Comparison of ENCODE assay signal across 20 cellular contexts in genomic region chr3:15651396-15651795, GRCh38. TPM values are rescaled to one million over a fixed set of nuclear protein-coding genes. Genes with fewer than 3 reads are reported as not detected.
DNase-seq lines count a peak whose midpoint lies in the region; ATAC-seq, FAIRE-seq and TF ChIP-seq lines count a peak whose summit lies in the region.
"Had no signal": no experiment of that assay in that cellular context is flagged by ENCODE, and none has a peak within 500 bp of the region (broad histone marks: within the 10 kb centered on the region; RNA-seq: fewer than 3 reads in every experiment).

No MANE protein-coding gene starts in this region.

- no peak for TF ChIP-seq RAD21 in HepG2 (CRISPR knock-in tag; IDR thresholded peaks at IDR 0.05)

- POLR2A ChIA-PET in HepG2 (lab: Yijun Ruan, JAX), result no interaction called here

- no peaks in the 10 kb centered on the region for H3K36me3 ChIP-seq in right lobe of liver
- no peaks in the 10 kb centered on the region for H3K36me3 ChIP-seq in HepG2 (replicated peaks in 1 of 2; ENCODE audit: control insufficient read depth in 1 of 2, insufficient read depth in 2 of 2, low read length in 2 of 2)
- H3K36me3 ChIP-seq in osteoblast (ENCODE audit: insufficient read depth, low read length), result no peaks in the 10 kb centered on the region
- H3K36me3 ChIP-seq: BE2C had no signal

- H3K9ac ChIP-seq in HepG2 (ENCODE audit: insufficient read depth, low read depth, low read length), result no peak overlapping the region

- no peak for TF ChIP-seq EP300 in HepG2 (IDR thresholded peaks at IDR 0.05; ENCODE audit: low read depth in 2 of 2, low read length in 2 of 2)
- TF ChIP-seq EP300 in HepG2 (CRISPR knock-in tag; IDR thresholded peaks at IDR 0.05; ENCODE audit: borderline replicate concordance), result no peak

- no TSS peak for BruUV-seq in HepG2 (replicated peaks; lab: Mats Ljungman, UMichigan)

- intact Hi-C loops in right lobe of liver (cut with DNase I) (no loop called here), HepG2 (cut with micrococcal nuclease; ENCODE audit: unreplicated experiment) (no loop called here)

- H3K4me3 ChIP-seq in right lobe of liver, result no peak overlapping the region
- no peak overlapping the region for H3K4me3 ChIP-seq in HepG2 (replicated peaks in 1 of 3; ENCODE audit: insufficient read depth in 1 of 3, low read depth in 2 of 3, low read length in 3 of 3)
- no peak overlapping the region for H3K4me3 ChIP-seq in osteoblast (ENCODE audit: insufficient read depth, low read length)

- H2AFZ ChIP-seq in HepG2 (ENCODE audit: low read length), result no peak overlapping the region
- H2AFZ ChIP-seq in osteoblast (ENCODE audit: low read length), result no peak overlapping the region

- no peaks in the 10 kb centered on the region for H3K27me3 ChIP-seq in right lobe of liver
- H3K27me3 ChIP-seq in HepG2 (ENCODE audit: control insufficient read depth in 1 of 2, insufficient read depth in 2 of 2, low read length in 2 of 2), result no peaks in the 10 kb centered on the region
- no peaks in the 10 kb centered on the region for H3K27me3 ChIP-seq in osteoblast (ENCODE audit: insufficient read depth, low read length)
- H3K27me3 ChIP-seq: BE2C had no signal

- peak; percentile 52 to 79 (median 57) for ATAC-seq in right lobe of liver
- no peak; the same call in 2 of the 3 replicates for ATAC-seq in HepG2
- no peak for ATAC-seq in omental fat pad (ENCODE audit: low FRiP score)

- TF ChIP-seq CTCF in right lobe of liver (IDR thresholded peaks at IDR 0.05) (no peak), HepG2 (CRISPR knock-in tag; IDR thresholded peaks at IDR 0.05) (no peak), osteoblast (IDR thresholded peaks at IDR 0.05; ENCODE audit: extremely low read depth, low read depth, low read length) (no peak), omental fat pad (IDR thresholded peaks at IDR 0.05) (no peak)

- H3K4me1 ChIP-seq in right lobe of liver (no peaks in the 10 kb centered on the region), HepG2 (ENCODE audit: insufficient read depth, low read length) (peaks cover 10% of the 10 kb centered on the region), osteoblast (ENCODE audit: insufficient read depth, low read length) (peaks cover 22% of the 10 kb centered on the region)
- H3K4me1 ChIP-seq: BE2C had no signal

- 68% methylated on average over 6 of the region's 8 CpGs for WGBS in right lobe of liver (ENCODE audit: insufficient coverage, low coverage, low lambda C conversion rate, missing lambda C conversion rate)
- 90% methylated on average over 8 of the region's 8 CpGs for WGBS in HepG2 (ENCODE audit: low lambda C conversion rate)

- in situ Hi-C loops in HepG2 (cut with HindIII; ENCODE audit: extremely low pct_ligation_motif_present, low pct_unique_long_range_greater_than_20kb), result no loop called here

- H3K9me3 ChIP-seq in right lobe of liver (peaks cover 0 to 9% (median 0%) of the 10 kb centered on the region in 4 donors), HepG2 (ENCODE audit: low read length) (peaks cover 4% of the 10 kb centered on the region), osteoblast (ENCODE audit: low read depth, low read length) (peaks cover 4% of the 10 kb centered on the region)
- H3K9me3 ChIP-seq: BE2C had no signal

- H4K20me1 ChIP-seq in HepG2 (ENCODE audit: insufficient read depth, low read length) (no peaks in the 10 kb centered on the region), osteoblast (ENCODE audit: insufficient read depth, low read length) (no peaks in the 10 kb centered on the region)

- no peak for DNase-seq in right lobe of liver
- no peak for DNase-seq in HepG2 (ENCODE audit: low spot score)
- DNase-seq in cerebellar cortex (ENCODE audit: low spot score), result peak; percentile 28
- peak; percentile 36 for DNase-seq in osteoblast (ENCODE audit: insufficient read length, low spot score, missing footprints)
- no peak for DNase-seq in NCI-H345 (lab: John Stamatoyannopoulos, UW)
- DNase-seq in SW480 (ENCODE audit: low spot score), result no peak
- no peak for DNase-seq in NCI-H345 treated with DMSO at 0.1 percent for 48 hours (lab: John Stamatoyannopoulos, UW; ENCODE audit: unreplicated experiment)
- no peak for DNase-seq in omental fat pad (ENCODE audit: low spot score)
- DNase-seq: 8988T, ACHN, BE2C, Calu3, NCI-H1092, NCI-H1436, NCI-H187, NCI-H2081 treated with DMSO at 0.1 percent for 48 hours, NCI-H526 treated with DMSO at 0.1 percent for 48 hours, SHP77 had no signal

- H3K79me2 ChIP-seq in HepG2 (ENCODE audit: insufficient read depth, low read length), result no peaks in the 10 kb centered on the region
- H3K79me2 ChIP-seq in osteoblast (ENCODE audit: insufficient read depth, low read length), result no peaks in the 10 kb centered on the region

- CTCF ChIA-PET in HepG2 (lab: Yijun Ruan, JAX; ENCODE audit: low intra/inter-chr PET ratio, low total read pairs), result no interaction called here

- H3K4me2 ChIP-seq in HepG2 (ENCODE audit: low read depth, low read length), result no peak overlapping the region
- no peak overlapping the region for H3K4me2 ChIP-seq in osteoblast (ENCODE audit: insufficient read depth, low read length)

- TF ChIP-seq POLR2A in right lobe of liver (IDR thresholded peaks at IDR 0.05) (no peak), HepG2 (IDR thresholded peaks at IDR 0.05; ENCODE audit: insufficient read depth in 1 of 2, low read depth in 2 of 2, low read length in 2 of 2) (no peak)

- no peak for FAIRE-seq in HepG2 (lab: Jason Lieb, UNC)
- FAIRE-seq: H54 had no signal

- no peak overlapping the region for H3K27ac ChIP-seq in right lobe of liver
- H3K27ac ChIP-seq in HepG2 (ENCODE audit: extremely low read length, insufficient read depth, low read length), result no peak overlapping the region
- no peak overlapping the region for H3K27ac ChIP-seq in osteoblast (ENCODE audit: low read depth, low read length)
- H3K27ac ChIP-seq: RWPE1 had no signal

TF ChIP-seq in HepG2, 621 proteins besides CTCF, POLR2A, EP300 and RAD21:
- TF ChIP-seq FOXJ3 (CRISPR knock-in tag; IDR thresholded peaks at IDR 0.05; ENCODE audit: borderline replicate concordance) (no peak), GABPB1 (CRISPR knock-in tag; IDR thresholded peaks at IDR 0.05) (no peak), SNAPC2 (CRISPR knock-in tag; IDR thresholded peaks at IDR 0.05) (no peak), ZSCAN29 (CRISPR knock-in tag; conservative IDR thresholded peaks at IDR 0.05) (no peak)
TF ChIP-seq in HepG2: peak in this region for 0.

RNA-seq across cellular contexts. Expression of gene BTD, which starts 49.9 kb away (rescaled TPM):
- total RNA-seq in right lobe of liver (10 to 100 TPM; 47.5 to 70.3 (median 54.5) TPM), HepG2 (2016; rRNA removed; fragmentation: Illumina TruSeq; extraction: Trizol) (12.4 and 15.7 TPM in 2 replicates), osteoblast (31.1 and 34.5 TPM in 2 replicates), omental fat pad (10 to 100 TPM; 17.0 to 49.4 (median 41.6) TPM)
- 3.3 and 4.1 TPM in 2 replicates for total RNA-seq in HepG2 (2016; cell fraction: cytosol; rRNA removed; fragmentation: Illumina TruSeq; extraction: Trizol; ENCODE audit: low read depth)
- total RNA-seq in HepG2 (2016; cell fraction: insoluble cytoplasmic fraction; rRNA removed; fragmentation: Illumina TruSeq; extraction: Trizol), result 10.3 and 17.5 TPM in 2 replicates
- 5.8 and 6.0 TPM in 2 replicates for total RNA-seq in HepG2 (2016; cell fraction: membrane; rRNA removed; fragmentation: Illumina TruSeq; extraction: Trizol)
- total RNA-seq in HepG2 (2016; cell fraction: nucleus; rRNA removed; fragmentation: Illumina TruSeq; extraction: Trizol), result 16.3 and 19.1 TPM in 2 replicates
- 35.3 and 35.5 TPM in 2 replicates for polyA plus RNA-seq in HepG2 (2011; rRNA removed)
- polyA plus RNA-seq in HepG2 (2011; cell fraction: cytosol; rRNA removed), result 34.6 and 45.8 TPM in 2 replicates
- polyA plus RNA-seq in HepG2 (2011; cell fraction: nucleus; rRNA removed), result 16.5 and 18.2 TPM in 2 replicates
- 26.8 and 28.2 TPM in 2 replicates for polyA plus RNA-seq in HepG2 (2012)
- 3.9 TPM in 2 replicates for polyA plus RNA-seq in HepG2 (2016; cell fraction: cytosol; fragmentation: Illumina TruSeq; extraction: Trizol; ENCODE audit: low read depth)
- polyA plus RNA-seq in HepG2 (2016; cell fraction: insoluble cytoplasmic fraction; fragmentation: Illumina TruSeq; extraction: Trizol; ENCODE audit: low read depth), result 9.1 TPM in 2 replicates
- 4.9 and 5.9 TPM in 2 replicates for polyA plus RNA-seq in HepG2 (2016; cell fraction: membrane; fragmentation: Illumina TruSeq; extraction: Trizol; ENCODE audit: low read depth)
- 20.7 and 21.2 TPM in 2 replicates for polyA plus RNA-seq in HepG2 (2016; cell fraction: nucleus; fragmentation: Illumina TruSeq; extraction: Trizol; ENCODE audit: insufficient read depth, low read depth)
- 41.5 and 57.7 TPM in 2 replicates for polyA minus RNA-seq in HepG2 (2011; rRNA and poly(A)+ RNA removed; ENCODE audit: low replicate concordance)
- polyA minus RNA-seq in HepG2 (2011; cell fraction: cytosol; rRNA and poly(A)+ RNA removed), result 17.9 and 21.0 TPM in 2 replicates
- 28.2 and 36.6 TPM in 2 replicates for polyA minus RNA-seq in HepG2 (2011; cell fraction: nucleus; rRNA and poly(A)+ RNA removed)

RNA-seq across cellular contexts. Expression of gene HACL1, which starts 50.0 kb away (rescaled TPM):
- total RNA-seq in right lobe of liver, result 10 to 100 TPM; 28.9 to 37.4 (median 32.9) TPM
- 25.7 and 32.0 TPM in 2 replicates for total RNA-seq in HepG2 (2016; rRNA removed; fragmentation: Illumina TruSeq; extraction: Trizol)
- 5.1 and 7.6 TPM in 2 replicates for total RNA-seq in HepG2 (2016; cell fraction: cytosol; rRNA removed; fragmentation: Illumina TruSeq; extraction: Trizol; ENCODE audit: low read depth)
- 25.8 and 31.8 TPM in 2 replicates for total RNA-seq in HepG2 (2016; cell fraction: insoluble cytoplasmic fraction; rRNA removed; fragmentation: Illumina TruSeq; extraction: Trizol)
- total RNA-seq in HepG2 (2016; cell fraction: membrane; rRNA removed; fragmentation: Illumina TruSeq; extraction: Trizol), result 7.5 and 7.7 TPM in 2 replicates
- total RNA-seq in HepG2 (2016; cell fraction: nucleus; rRNA removed; fragmentation: Illumina TruSeq; extraction: Trizol), result 20.6 and 21.9 TPM in 2 replicates
- 22.1 and 25.7 TPM in 2 replicates for polyA plus RNA-seq in HepG2 (2011; rRNA removed)
- polyA plus RNA-seq in HepG2 (2011; cell fraction: cytosol; rRNA removed), result 18.1 and 18.3 TPM in 2 replicates
- 14.0 and 16.9 TPM in 2 replicates for polyA plus RNA-seq in HepG2 (2011; cell fraction: nucleus; rRNA removed)
- polyA plus RNA-seq in HepG2 (2012), result 12.0 and 17.7 TPM in 2 replicates
- polyA plus RNA-seq in HepG2 (2016; cell fraction: cytosol; fragmentation: Illumina TruSeq; extraction: Trizol; ENCODE audit: low read depth), result 2.3 and 2.6 TPM in 2 replicates
- 20.8 and 23.2 TPM in 2 replicates for polyA plus RNA-seq in HepG2 (2016; cell fraction: insoluble cytoplasmic fraction; fragmentation: Illumina TruSeq; extraction: Trizol; ENCODE audit: low read depth)
- 4.0 and 4.1 TPM in 2 replicates for polyA plus RNA-seq in HepG2 (2016; cell fraction: membrane; fragmentation: Illumina TruSeq; extraction: Trizol; ENCODE audit: low read depth)
- polyA plus RNA-seq in HepG2 (2016; cell fraction: nucleus; fragmentation: Illumina TruSeq; extraction: Trizol; ENCODE audit: insufficient read depth, low read depth), result 13.2 and 15.6 TPM in 2 replicates
- polyA minus RNA-seq in HepG2 (2011; rRNA and poly(A)+ RNA removed; ENCODE audit: low replicate concordance), result 39.5 and 56.3 TPM in 2 replicates
- 11.1 and 11.2 TPM in 2 replicates for polyA minus RNA-seq in HepG2 (2011; cell fraction: cytosol; rRNA and poly(A)+ RNA removed)
- polyA minus RNA-seq in HepG2 (2011; cell fraction: nucleus; rRNA and poly(A)+ RNA removed), result 51.2 and 57.7 TPM in 2 replicates
- 31.5 and 34.7 TPM in 2 replicates for total RNA-seq in osteoblast
- 10 to 100 TPM; 19.8 to 26.4 (median 21.1) TPM for total RNA-seq in omental fat pad

Comparison
In these comparisons a context has a peak if more than half of its experiments do, and no peak if none do; other contexts are left out.
1. ATAC-seq: peak in right lobe of liver (4 of 4); none in HepG2 (single experiment) and omental fat pad (single experiment).
2. DNase-seq: peak in cerebellar cortex (single experiment) and osteoblast (single experiment); none in right lobe of liver (0 of 3), HepG2 (single experiment), NCI-H345 (single experiment), SW480 (single experiment), NCI-H345 treated with DMSO at 0.1 percent for 48 hours (single experiment) and omental fat pad (single experiment).